20 cellular contexts compared by ENCODE assay signal in the genomic region with DNA sequence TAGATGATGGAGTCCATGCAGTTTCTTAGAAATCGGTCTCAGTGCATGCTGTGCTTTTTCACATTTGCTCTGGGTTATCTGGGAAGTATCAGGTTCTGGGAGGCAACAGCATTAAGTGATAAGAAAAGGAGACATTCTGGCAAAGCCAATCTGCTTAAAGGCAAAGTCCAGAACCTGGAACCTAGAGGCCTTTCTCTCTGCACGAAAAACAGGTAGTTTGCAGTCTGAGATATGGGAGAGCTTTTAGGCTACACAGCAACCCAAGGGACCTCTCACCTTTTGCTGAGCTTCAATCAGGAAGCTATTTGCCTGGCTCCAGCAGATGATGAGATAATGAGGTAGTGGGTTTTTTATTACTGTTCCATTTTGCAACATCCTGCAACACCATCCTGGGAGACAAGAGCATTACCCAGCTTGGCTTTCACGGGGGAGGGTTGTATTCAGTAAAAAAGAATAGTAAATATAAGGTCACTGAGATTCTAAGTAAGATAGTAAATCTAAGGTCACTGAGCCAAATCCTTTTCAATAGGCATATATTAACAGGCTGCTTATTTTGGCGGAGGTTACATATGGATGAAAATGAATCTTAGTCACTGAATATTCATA.
DNase-seq lines count a peak whose midpoint lies in the region; TF ChIP-seq lines count a peak whose summit lies in the region.
"Had no signal": no experiment of that assay in that cellular context is flagged by ENCODE, and none has a peak within 500 bp of the region (broad histone marks: within the 10 kb centered on the region; RNA-seq: fewer than 3 reads in every experiment).

No MANE protein-coding gene starts in this region.

- H3K4me3 ChIP-seq in Loucy (ENCODE audit: low read length, poor library complexity, severe bottlenecking) (peak overlapping the region; percentile 18), skeletal muscle cell (ENCODE audit: low read depth, low read length) (no peak overlapping the region), stomach (no peak overlapping the region)
- H3K4me3 ChIP-seq: A549; BLaER1 treated with 17β-estradiol and CSF1 and Interleukin-3, amounts not matched to agents 10 nM and 100 nM; body of pancreas; sigmoid colon; SK-N-MC had no signal

- H3K9me3 ChIP-seq in Loucy (ENCODE audit: insufficient read depth, low read depth, low read length), result no peaks in the 10 kb centered on the region
- no peaks in the 10 kb centered on the region for H3K9me3 ChIP-seq in stomach
- H3K9me3 ChIP-seq: A549; BLaER1 treated with 17β-estradiol and CSF1 and Interleukin-3, amounts not matched to agents 10 nM and 100 nM; body of pancreas; sigmoid colon had no signal

- H3K79me2 ChIP-seq in Loucy (ENCODE audit: insufficient read depth, low read length), result no peaks in the 10 kb centered on the region
- H3K79me2 ChIP-seq: parathyroid adenoma had no signal

- intact Hi-C loops in stomach (cut with DNase I; ENCODE audit: low total_unique reads), result no loop called here

- no peak for TF ChIP-seq CTCF in Loucy (conservative IDR thresholded peaks at IDR 0.05; ENCODE audit: low read length)
- TF ChIP-seq CTCF in VCaP (conservative IDR thresholded peaks at IDR 0.05), result no peak
- TF ChIP-seq CTCF in stomach (IDR thresholded peaks at IDR 0.05), result no peak
- TF ChIP-seq CTCF in GM10266 (IDR thresholded peaks at IDR 0.05; ENCODE audit: control insufficient read depth, insufficient read depth, low read depth, missing control alignments), result no peak

- no peak overlapping the region for H2AFZ ChIP-seq in Loucy (ENCODE audit: low read length)
- H2AFZ ChIP-seq: parathyroid adenoma had no signal

- peak overlapping the region; percentile 40 for H3K4me2 ChIP-seq in Loucy (ENCODE audit: low read depth, low read length, poor library complexity, severe bottlenecking)
- H3K4me2 ChIP-seq: A549; BLaER1 treated with 17β-estradiol and CSF1 and Interleukin-3, amounts not matched to agents 10 nM and 100 nM had no signal

- TF ChIP-seq EP300 in stomach (IDR thresholded peaks at IDR 0.05), result no peak

- H3K9me2 ChIP-seq in Loucy (replicated peaks; ENCODE audit: low read depth, low read length), result no peaks in the 10 kb centered on the region

- DNase-seq in SIG-M5 treated with dmso at 0.1 percent for 504 hours (lab: John Stamatoyannopoulos, UW; ENCODE audit: unreplicated experiment) (peak; percentile 2), SIG-M5 (lab: John Stamatoyannopoulos, UW) (no peak), skeletal muscle cell (ENCODE audit: low read depth) (peak; percentile 33), stomach (no peak), GM10266 (ENCODE audit: extremely low spot score) (no peak)
- DNase-seq in activated naive CD4-positive, alpha-beta T cell (lab: John Stamatoyannopoulos, UW), result no peak
- DNase-seq: activated CD4-positive, alpha-beta T cell treated with anti-CD3 and anti-CD28 coated beads for 36 hours; activated naive CD8-positive, alpha-beta T cell treated with anti-CD3 and anti-CD28 coated beads, Interleukin-2, amount 10 ng/mL, durations not matched to agents 7 days and 5 days; body of pancreas; hypothalamus; mammary epithelial cell; NCI-H2081 treated with DMSO at 0.1 percent for 48 hours; NCI-H526; sigmoid colon had no signal

- no peaks in the 10 kb centered on the region for H4K20me1 ChIP-seq in Loucy (ENCODE audit: insufficient read depth, low read length, poor library complexity, severe bottlenecking)
- H4K20me1 ChIP-seq: BLaER1 treated with 17β-estradiol and CSF1 and Interleukin-3, amounts not matched to agents 10 nM and 100 nM had no signal

- no peak for TF ChIP-seq POLR2A in stomach (IDR thresholded peaks at IDR 0.05)

- H3K36me3 ChIP-seq in Loucy (ENCODE audit: insufficient read depth, low read length) (no peaks in the 10 kb centered on the region), stomach (no peaks in the 10 kb centered on the region)
- H3K36me3 ChIP-seq: BLaER1 treated with 17β-estradiol and CSF1 and Interleukin-3, amounts not matched to agents 10 nM and 100 nM; sigmoid colon had no signal

- 50 to 65% (median 54%) methylated on average over 4 of the region's 4 CpGs for WGBS in stomach, 5 donors

- H3K4me1 ChIP-seq in Loucy (ENCODE audit: insufficient read depth, low read length, poor library complexity, severe bottlenecking), result peaks cover 24% of the 10 kb centered on the region
- H3K4me1 ChIP-seq in stomach, result no peaks in the 10 kb centered on the region
- H3K4me1 ChIP-seq: A549; BLaER1 treated with 17β-estradiol and CSF1 and Interleukin-3, amounts not matched to agents 10 nM and 100 nM; body of pancreas; parathyroid adenoma; sigmoid colon had no signal

- H3K27ac ChIP-seq in VCaP (peak overlapping the region; percentile 60), stomach (no peak overlapping the region)
- H3K27ac ChIP-seq: A549; BLaER1 treated with 17β-estradiol and CSF1 and Interleukin-3, amounts not matched to agents 10 nM and 100 nM; body of pancreas; parathyroid adenoma; sigmoid colon; SK-N-MC had no signal

- H3K9ac ChIP-seq in Loucy (ENCODE audit: low read depth, low read length, poor library complexity, severe bottlenecking), result no peak overlapping the region
- H3K9ac ChIP-seq: BLaER1 treated with 17β-estradiol and CSF1 and Interleukin-3, amounts not matched to agents 10 nM and 100 nM; parathyroid adenoma had no signal

- no peaks in the 10 kb centered on the region for H3F3A ChIP-seq in Loucy (ENCODE audit: low read depth)

- H3K27me3 ChIP-seq in Loucy (ENCODE audit: insufficient read depth, low read length, poor library complexity, severe bottlenecking), result no peaks in the 10 kb centered on the region
- no peaks in the 10 kb centered on the region for H3K27me3 ChIP-seq in stomach
- H3K27me3 ChIP-seq: BLaER1 treated with 17β-estradiol and CSF1 and Interleukin-3, amounts not matched to agents 10 nM and 100 nM; body of pancreas; sigmoid colon had no signal

Comparison
In these comparisons a context has a peak if more than half of its experiments do, and no peak if none do; other contexts are left out.
1. DNase-seq: peak in SIG-M5 treated with dmso at 0.1 percent for 504 hours (single experiment) and skeletal muscle cell (single experiment); none in SIG-M5 (single experiment), activated naive CD4-positive, alpha-beta T cell (0 of 4), stomach (single experiment) and GM10266 (single experiment).